1 cellular context compared by ENCODE assay signal in genomic region chr16:75462804-75463203, GRCh38.
A peak's percentile ranks its signal among the peaks of the same experiment; 100 is the strongest.
TF ChIP-seq lines count a peak whose summit lies in the region.

No MANE protein-coding gene starts in this region.

TF ChIP-seq in GM12878, 131 proteins besides CTCF, POLR2A, EP300 and RAD21 (continued from another document and continues in another):
- no peak for TF ChIP-seq CEBPB (IDR thresholded peaks at IDR 0.05; ENCODE audit: borderline replicate concordance in 1 of 2, low read depth in 2 of 2, low read length in 2 of 2)
- TF ChIP-seq USF2 (IDR thresholded peaks at IDR 0.05; ENCODE audit: borderline replicate concordance, low read depth, low read length): peak; percentile 53; the same call in 1 of the 2 replicates
- TF ChIP-seq SMAD5 (IDR thresholded peaks at IDR 0.05; ENCODE audit: low read depth): no peak
- TF ChIP-seq ZNF592 (IDR thresholded peaks at IDR 0.05): no peak
- no peak for TF ChIP-seq FOXK2 (IDR thresholded peaks at IDR 0.05)
- TF ChIP-seq, protein P1, sequence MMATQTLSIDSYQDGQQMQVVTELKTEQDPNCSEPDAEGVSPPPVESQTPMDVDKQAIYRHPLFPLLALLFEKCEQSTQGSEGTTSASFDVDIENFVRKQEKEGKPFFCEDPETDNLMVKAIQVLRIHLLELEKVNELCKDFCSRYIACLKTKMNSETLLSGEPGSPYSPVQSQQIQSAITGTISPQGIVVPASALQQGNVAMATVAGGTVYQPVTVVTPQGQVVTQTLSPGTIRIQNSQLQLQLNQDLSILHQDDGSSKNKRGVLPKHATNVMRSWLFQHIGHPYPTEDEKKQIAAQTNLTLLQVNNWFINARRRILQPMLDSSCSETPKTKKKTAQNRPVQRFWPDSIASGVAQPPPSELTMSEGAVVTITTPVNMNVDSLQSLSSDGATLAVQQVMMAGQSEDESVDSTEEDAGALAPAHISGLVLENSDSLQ (IDR thresholded peaks at IDR 0.05): peak; percentile 46; the same call in 1 of the 2 replicates
- no peak for TF ChIP-seq WRNIP1 (IDR thresholded peaks at IDR 0.05; ENCODE audit: borderline replicate concordance, low read depth, low read length)
- TF ChIP-seq, protein P2, sequence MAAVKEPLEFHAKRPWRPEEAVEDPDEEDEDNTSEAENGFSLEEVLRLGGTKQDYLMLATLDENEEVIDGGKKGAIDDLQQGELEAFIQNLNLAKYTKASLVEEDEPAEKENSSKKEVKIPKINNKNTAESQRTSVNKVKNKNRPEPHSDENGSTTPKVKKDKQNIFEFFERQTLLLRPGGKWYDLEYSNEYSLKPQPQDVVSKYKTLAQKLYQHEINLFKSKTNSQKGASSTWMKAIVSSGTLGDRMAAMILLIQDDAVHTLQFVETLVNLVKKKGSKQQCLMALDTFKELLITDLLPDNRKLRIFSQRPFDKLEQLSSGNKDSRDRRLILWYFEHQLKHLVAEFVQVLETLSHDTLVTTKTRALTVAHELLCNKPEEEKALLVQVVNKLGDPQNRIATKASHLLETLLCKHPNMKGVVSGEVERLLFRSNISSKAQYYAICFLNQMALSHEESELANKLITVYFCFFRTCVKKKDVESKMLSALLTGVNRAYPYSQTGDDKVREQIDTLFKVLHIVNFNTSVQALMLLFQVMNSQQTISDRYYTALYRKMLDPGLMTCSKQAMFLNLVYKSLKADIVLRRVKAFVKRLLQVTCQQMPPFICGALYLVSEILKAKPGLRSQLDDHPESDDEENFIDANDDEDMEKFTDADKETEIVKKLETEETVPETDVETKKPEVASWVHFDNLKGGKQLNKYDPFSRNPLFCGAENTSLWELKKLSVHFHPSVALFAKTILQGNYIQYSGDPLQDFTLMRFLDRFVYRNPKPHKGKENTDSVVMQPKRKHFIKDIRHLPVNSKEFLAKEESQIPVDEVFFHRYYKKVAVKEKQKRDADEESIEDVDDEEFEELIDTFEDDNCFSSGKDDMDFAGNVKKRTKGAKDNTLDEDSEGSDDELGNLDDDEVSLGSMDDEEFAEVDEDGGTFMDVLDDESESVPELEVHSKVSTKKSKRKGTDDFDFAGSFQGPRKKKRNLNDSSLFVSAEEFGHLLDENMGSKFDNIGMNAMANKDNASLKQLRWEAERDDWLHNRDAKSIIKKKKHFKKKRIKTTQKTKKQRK (IDR thresholded peaks at IDR 0.05; ENCODE audit: low read depth, low read length): no peak
- TF ChIP-seq PML (IDR thresholded peaks at IDR 0.05; ENCODE audit: low read length): no peak
- TF ChIP-seq YBX1 (IDR thresholded peaks at IDR 0.05): no peak
- no peak for TF ChIP-seq ATF3 (IDR thresholded peaks at IDR 0.05; ENCODE audit: borderline replicate concordance, extremely low read depth, low read depth, low read length)
- no peak for TF ChIP-seq SMARCA5 (IDR thresholded peaks at IDR 0.05)
- no peak for TF ChIP-seq KAT2A (conservative IDR thresholded peaks at IDR 0.05; ENCODE audit: control insufficient read depth, low read depth, low read length)
- no peak for TF ChIP-seq SRF (IDR thresholded peaks at IDR 0.05; ENCODE audit: low read depth in 2 of 2, low read length in 2 of 2)
- TF ChIP-seq DPF2 (IDR thresholded peaks at IDR 0.05): no peak
- TF ChIP-seq MEF2A (IDR thresholded peaks at IDR 0.05; ENCODE audit: insufficient read depth, low read depth, low read length): no peak
- no peak for TF ChIP-seq RELA (IDR thresholded peaks at IDR 0.05; ENCODE audit: borderline replicate concordance, partially characterized antibody)
- TF ChIP-seq NFYA (IDR thresholded peaks at IDR 0.05; ENCODE audit: borderline replicate concordance, low read depth, low read length): no peak
- TF ChIP-seq KLF5 (IDR thresholded peaks at IDR 0.05; ENCODE audit: partially characterized antibody): no peak
- peak; percentile 37; the same call in 1 of the 2 replicates for TF ChIP-seq RUNX3 (IDR thresholded peaks at IDR 0.05; ENCODE audit: low read length)
- no peak for TF ChIP-seq JUNB (IDR thresholded peaks at IDR 0.05)
- TF ChIP-seq USF1 (IDR thresholded peaks at IDR 0.05; ENCODE audit: borderline replicate concordance, extremely low read length, insufficient read depth, low read depth, low read length): no peak
- TF ChIP-seq, protein P3, sequence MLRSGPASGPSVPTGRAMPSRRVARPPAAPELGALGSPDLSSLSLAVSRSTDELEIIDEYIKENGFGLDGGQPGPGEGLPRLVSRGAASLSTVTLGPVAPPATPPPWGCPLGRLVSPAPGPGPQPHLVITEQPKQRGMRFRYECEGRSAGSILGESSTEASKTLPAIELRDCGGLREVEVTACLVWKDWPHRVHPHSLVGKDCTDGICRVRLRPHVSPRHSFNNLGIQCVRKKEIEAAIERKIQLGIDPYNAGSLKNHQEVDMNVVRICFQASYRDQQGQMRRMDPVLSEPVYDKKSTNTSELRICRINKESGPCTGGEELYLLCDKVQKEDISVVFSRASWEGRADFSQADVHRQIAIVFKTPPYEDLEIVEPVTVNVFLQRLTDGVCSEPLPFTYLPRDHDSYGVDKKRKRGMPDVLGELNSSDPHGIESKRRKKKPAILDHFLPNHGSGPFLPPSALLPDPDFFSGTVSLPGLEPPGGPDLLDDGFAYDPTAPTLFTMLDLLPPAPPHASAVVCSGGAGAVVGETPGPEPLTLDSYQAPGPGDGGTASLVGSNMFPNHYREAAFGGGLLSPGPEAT (IDR thresholded peaks at IDR 0.05; ENCODE audit: low read depth): no peak
- TF ChIP-seq IKZF2 (IDR thresholded peaks at IDR 0.05): no peak
- no peak for TF ChIP-seq ZBTB40 (IDR thresholded peaks at IDR 0.05; ENCODE audit: borderline replicate concordance)
- no peak for TF ChIP-seq ATF2 (IDR thresholded peaks at IDR 0.05; ENCODE audit: low read length)
- no peak for TF ChIP-seq FOS (IDR thresholded peaks at IDR 0.05; ENCODE audit: borderline replicate concordance, extremely low read depth, insufficient read length)
- TF ChIP-seq SP1 (IDR thresholded peaks at IDR 0.05; ENCODE audit: low read depth, low read length): no peak
- no peak for TF ChIP-seq MYC (IDR thresholded peaks at IDR 0.05; ENCODE audit: insufficient read depth, insufficient read length, insufficient replicate concordance, low read length, severe bottlenecking)
- TF ChIP-seq SPI1 (IDR thresholded peaks at IDR 0.05; ENCODE audit: borderline replicate concordance, insufficient read depth, low read depth, low read length): no peak
- no peak for TF ChIP-seq RBBP5 (conservative IDR thresholded peaks at IDR 0.05)
- TF ChIP-seq NKRF (conservative IDR thresholded peaks at IDR 0.05): no peak
- no peak for TF ChIP-seq ZBTB33 (IDR thresholded peaks at IDR 0.05)
